12 cellular contexts compared by ENCODE assay signal in genomic region chr11:74069146-74070046, GRCh38.
DNase-seq lines count a peak whose midpoint lies in the region; ATAC-seq and TF ChIP-seq lines count a peak whose summit lies in the region.
"Had no signal": no experiment of that assay in that cellular context is flagged by ENCODE, and none has a peak within 500 bp of the region (broad histone marks: within the 10 kb centered on the region; RNA-seq: fewer than 3 reads in every experiment).

No MANE protein-coding gene starts in this region.

- peaks cover 8% of the 10 kb centered on the region for H3K4me1 Mint-ChIP-seq in activated CD8-positive, alpha-beta memory T cell treated with anti-CD3 and anti-CD28 coated beads, Interleukin-2, amount 10 ng/mL, durations not matched to agents 7 days and 5 days

- H3K4me3 Mint-ChIP-seq in activated CD8-positive, alpha-beta memory T cell treated with anti-CD3 and anti-CD28 coated beads, Interleukin-2, amount 10 ng/mL, durations not matched to agents 7 days and 5 days: no peak overlapping the region
- H3K4me3 Mint-ChIP-seq: brain had no signal

- peaks cover 45% of the 10 kb centered on the region for H3K4me1 ChIP-seq in body of pancreas
- H3K4me1 ChIP-seq: vagina had no signal

- DNase-seq in BJ (ENCODE audit: low read depth) (peak; percentile 60), M059J (ENCODE audit: low read depth) (peak; percentile 5), body of pancreas (peak; percentile 14 to 54 (median 43)), mucosa of gallbladder (ENCODE audit: low spot score) (peak; percentile 49), RKO (ENCODE audit: low spot score) (no peak)
- no peak for DNase-seq in activated CD8-positive, alpha-beta memory T cell treated with anti-CD3 and anti-CD28 coated beads, Interleukin-2, amount 10 ng/mL, durations not matched to agents 7 days and 5 days
- no peak for DNase-seq in stimulated activated CD8-positive, alpha-beta memory T cell treated with anti-CD3 and anti-CD28 coated beads, Interleukin-4, amount 100 ng/mL, for 48 hours
- DNase-seq: stimulated activated CD4-positive, alpha-beta T cell treated with anti-CD3 and anti-CD28 coated beads, Interleukin-15, amount 100 ng/mL, for 24 hours had no signal

- no peaks in the 10 kb centered on the region for H3K27me3 Mint-ChIP-seq in activated CD8-positive, alpha-beta memory T cell treated with anti-CD3 and anti-CD28 coated beads, Interleukin-2, amount 10 ng/mL, durations not matched to agents 7 days and 5 days
- H3K27me3 Mint-ChIP-seq: brain had no signal

- H3K9me3 ChIP-seq in body of pancreas: no peaks in the 10 kb centered on the region
- H3K9me3 ChIP-seq: vagina had no signal

- no peak for TF ChIP-seq POLR2A in body of pancreas (IDR thresholded peaks at IDR 0.05)

- POLR2A ChIA-PET in BJ (lab: Charles Lee): no interaction called here

- intact Hi-C loops in body of pancreas (cut with DNase I): no loop called here

- no peaks in the 10 kb centered on the region for H3K9me3 Mint-ChIP-seq in activated CD8-positive, alpha-beta memory T cell treated with anti-CD3 and anti-CD28 coated beads, Interleukin-2, amount 10 ng/mL, durations not matched to agents 7 days and 5 days (ENCODE audit: low read depth)

- peak; percentile 73 for ATAC-seq in body of pancreas
- ATAC-seq in activated CD8-positive, alpha-beta memory T cell treated with anti-CD3 and anti-CD28 coated beads, Interleukin-2, amount 10 ng/mL, durations not matched to agents 7 days and 5 days: no peak
- no peak for ATAC-seq in GM21529 (IDR thresholded peaks at IDR 0.05; ENCODE audit: unreplicated experiment)
- ATAC-seq: K562 had no signal

- 17 to 18% methylated on average over 6 of the region's 6 CpGs for WGBS in body of pancreas, 2 donors

- no peaks in the 10 kb centered on the region for H3K27me3 ChIP-seq in BJ (ENCODE audit: control insufficient read depth, insufficient read depth, low read length)
- no peaks in the 10 kb centered on the region for H3K27me3 ChIP-seq in body of pancreas
- H3K27me3 ChIP-seq: vagina had no signal

- CTCF ChIA-PET in BJ (lab: Yijun Ruan, JAX): interaction anchor here (0.6 to 1.2 kb wide), 3 partner anchors 12 to 659 kb away, joined by 3 to 4 read pairs (median 3); no protein-coding TSS in a partner anchor
- CTCF ChIA-PET in activated CD8-positive, alpha-beta memory T cell treated with anti-CD3 and anti-CD28 coated beads, Interleukin-2, amount 10 ng/mL, durations not matched to agents 7 days and 5 days (lab: Charles Lee): no interaction called here

- TF ChIP-seq CTCF in BJ (IDR thresholded peaks at IDR 0.05; ENCODE audit: insufficient read depth, low read depth, low read length): no peak
- TF ChIP-seq CTCF in body of pancreas (IDR thresholded peaks at IDR 0.05): no peak

- H3K4me3 ChIP-seq in BJ (ENCODE audit: low read depth, low read length) (no peak overlapping the region), body of pancreas (no peak overlapping the region)
- H3K4me3 ChIP-seq: K562, vagina had no signal

- no peak overlapping the region for H3K27ac Mint-ChIP-seq in activated CD8-positive, alpha-beta memory T cell treated with anti-CD3 and anti-CD28 coated beads, Interleukin-2, amount 10 ng/mL, durations not matched to agents 7 days and 5 days
- H3K27ac Mint-ChIP-seq: brain had no signal

- peaks cover 4% of the 10 kb centered on the region for H3K36me3 ChIP-seq in BJ (ENCODE audit: control insufficient read depth, insufficient read depth, low read length)
- H3K36me3 ChIP-seq in body of pancreas (replicated peaks in 1 of 2; ENCODE audit: insufficient read depth in 1 of 2, low read depth in 2 of 2): peaks cover 0 to 2% of the 10 kb centered on the region in 2 donors

- peaks cover 39% of the 10 kb centered on the region for H3K36me3 Mint-ChIP-seq in activated CD8-positive, alpha-beta memory T cell treated with anti-CD3 and anti-CD28 coated beads, Interleukin-2, amount 10 ng/mL, durations not matched to agents 7 days and 5 days

- peak overlapping the region; percentile 57 to 76 (median 64) for H3K27ac ChIP-seq in body of pancreas
- H3K27ac ChIP-seq: vagina had no signal

Comparison
In these comparisons a context has a peak if more than half of its experiments do, and no peak if none do; other contexts are left out.
1. DNase-seq: peak in BJ (single experiment), M059J (single experiment), body of pancreas (4 of 4) and mucosa of gallbladder (single experiment); none in activated CD8-positive, alpha-beta memory T cell treated with anti-CD3 and anti-CD28 coated beads, Interleukin-2, amount 10 ng/mL, durations not matched to agents 7 days and 5 days (single experiment), stimulated activated CD8-positive, alpha-beta memory T cell treated with anti-CD3 and anti-CD28 coated beads, Interleukin-4, amount 100 ng/mL, for 48 hours (single experiment) and RKO (single experiment).